13 cellular contexts compared by ENCODE assay signal in the genomic region with DNA sequence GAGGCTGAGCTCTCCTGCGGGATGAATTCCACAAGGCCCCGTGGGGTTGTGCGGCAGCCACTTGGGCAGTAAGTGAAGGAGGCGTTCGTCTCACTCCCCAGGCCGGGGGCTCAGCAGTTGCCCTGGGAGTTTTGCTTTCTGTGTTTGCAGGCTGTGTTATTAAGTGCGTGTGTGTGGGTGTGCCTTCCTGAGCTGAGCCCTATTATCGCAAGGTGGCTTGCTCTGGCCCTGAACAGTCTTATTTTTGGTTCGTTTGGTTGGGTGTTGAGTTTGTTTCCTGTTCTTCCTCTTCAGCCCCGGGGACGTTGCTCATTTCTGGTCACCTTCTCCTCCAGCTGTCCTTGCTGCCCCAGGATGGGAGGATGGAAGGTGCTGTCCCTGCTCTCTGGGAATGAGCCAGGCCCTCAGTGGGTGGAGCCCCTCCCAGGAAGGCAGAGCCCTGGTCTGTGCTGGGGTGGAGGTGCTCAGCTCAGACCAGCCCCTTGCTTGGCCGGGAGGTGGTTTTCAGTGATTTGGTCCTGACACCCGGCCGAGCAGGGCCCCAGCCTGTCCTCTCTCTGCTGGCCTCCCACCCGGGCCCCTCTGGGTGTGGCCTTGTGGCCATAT. TPM values are rescaled to one million over a fixed set of nuclear protein-coding genes. Genes with fewer than 3 reads are reported as not detected.
DNase-seq lines count a peak whose midpoint lies in the region; ATAC-seq and TF ChIP-seq lines count a peak whose summit lies in the region.
"Had no signal": no experiment of that assay in that cellular context is flagged by ENCODE, and none has a peak within 500 bp of the region (broad histone marks: within the 10 kb centered on the region; RNA-seq: fewer than 3 reads in every experiment).

No MANE protein-coding gene starts in this region.

- in situ Hi-C loops in GM13976 (cut with MboI; ENCODE audit: low sequenced_read_pairs, unreplicated experiment): no loop called here

- H3K4me3 Mint-ChIP-seq in activated CD8-positive, alpha-beta memory T cell treated with anti-CD3 and anti-CD28 coated beads, Interleukin-2, amount 10 ng/mL, durations not matched to agents 7 days and 5 days: no peak overlapping the region
- no peak overlapping the region for H3K4me3 Mint-ChIP-seq in activated naive CD4-positive, alpha-beta T cell treated with anti-CD3 and anti-CD28 coated beads, Interleukin-2, amount 10 ng/mL, durations not matched to agents 7 days and 5 days

- no peaks in the 10 kb centered on the region for H3K27me3 ChIP-seq in WERI-Rb-1 (ENCODE audit: insufficient read depth, low read depth, severe bottlenecking)
- H3K27me3 ChIP-seq: ascending aorta, uterus had no signal

- CTCF ChIA-PET in activated CD8-positive, alpha-beta memory T cell treated with anti-CD3 and anti-CD28 coated beads, Interleukin-2, amount 10 ng/mL, durations not matched to agents 7 days and 5 days (lab: Charles Lee): interaction anchor here (1.9 kb wide), 1 partner anchor 38 kb away, joined by 6 read pairs; no protein-coding TSS in a partner anchor
- CTCF ChIA-PET in activated naive CD4-positive, alpha-beta T cell treated with anti-CD3 and anti-CD28 coated beads, Interleukin-2, amount 10 ng/mL, durations not matched to agents 7 days and 5 days (lab: Charles Lee): no interaction called here

- intact Hi-C loops in left ventricle myocardium superior (cut with micrococcal nuclease): no loop called here

- H3K9me3 Mint-ChIP-seq in activated CD8-positive, alpha-beta memory T cell treated with anti-CD3 and anti-CD28 coated beads, Interleukin-2, amount 10 ng/mL, durations not matched to agents 7 days and 5 days (ENCODE audit: low read depth): no peaks in the 10 kb centered on the region
- H3K9me3 Mint-ChIP-seq in activated naive CD4-positive, alpha-beta T cell treated with anti-CD3 and anti-CD28 coated beads, Interleukin-2, amount 10 ng/mL, durations not matched to agents 7 days and 5 days: no peaks in the 10 kb centered on the region

- TF ChIP-seq CTCF in GM13976 (IDR thresholded peaks at IDR 0.05; ENCODE audit: borderline replicate concordance, control extremely low read depth, extremely low read depth, insufficient read depth, missing control alignments): no peak
- no peak for TF ChIP-seq CTCF in WERI-Rb-1 (IDR thresholded peaks at IDR 0.05; ENCODE audit: low read depth, low read length)

- peaks cover 2% of the 10 kb centered on the region for H3K4me1 Mint-ChIP-seq in activated CD8-positive, alpha-beta memory T cell treated with anti-CD3 and anti-CD28 coated beads, Interleukin-2, amount 10 ng/mL, durations not matched to agents 7 days and 5 days
- no peaks in the 10 kb centered on the region for H3K4me1 Mint-ChIP-seq in activated naive CD4-positive, alpha-beta T cell treated with anti-CD3 and anti-CD28 coated beads, Interleukin-2, amount 10 ng/mL, durations not matched to agents 7 days and 5 days

- H3K4me3 ChIP-seq in WERI-Rb-1 (ENCODE audit: low read depth, low read length) (no peak overlapping the region), skin epidermis (no peak overlapping the region)
- H3K4me3 ChIP-seq: ascending aorta, uterus had no signal

- H3K27ac ChIP-seq in WERI-Rb-1 (peak overlapping the region; percentile 91), skin epidermis (peak overlapping the region in 11 of 21 experiments; percentile 13 to 74 (median 54))
- H3K27ac ChIP-seq: ascending aorta, uterus had no signal

- no peak overlapping the region for H3K27ac Mint-ChIP-seq in activated CD8-positive, alpha-beta memory T cell treated with anti-CD3 and anti-CD28 coated beads, Interleukin-2, amount 10 ng/mL, durations not matched to agents 7 days and 5 days
- H3K27ac Mint-ChIP-seq in activated naive CD4-positive, alpha-beta T cell treated with anti-CD3 and anti-CD28 coated beads, Interleukin-2, amount 10 ng/mL, durations not matched to agents 7 days and 5 days: no peak overlapping the region

- H3K27me3 Mint-ChIP-seq in activated CD8-positive, alpha-beta memory T cell treated with anti-CD3 and anti-CD28 coated beads, Interleukin-2, amount 10 ng/mL, durations not matched to agents 7 days and 5 days: no peaks in the 10 kb centered on the region
- H3K27me3 Mint-ChIP-seq in activated naive CD4-positive, alpha-beta T cell treated with anti-CD3 and anti-CD28 coated beads, Interleukin-2, amount 10 ng/mL, durations not matched to agents 7 days and 5 days: peaks cover 7% of the 10 kb centered on the region

- H3K9me3 ChIP-seq in WERI-Rb-1 (ENCODE audit: severe bottlenecking): no peaks in the 10 kb centered on the region
- H3K9me3 ChIP-seq: ascending aorta, uterus had no signal

- DNase-seq in GM13976 (ENCODE audit: low spot score): peak; percentile 58
- no peak for DNase-seq in WERI-Rb-1
- no peak for DNase-seq in left ventricle myocardium superior
- no peak for DNase-seq in activated CD8-positive, alpha-beta memory T cell treated with anti-CD3 and anti-CD28 coated beads, Interleukin-2, amount 10 ng/mL, durations not matched to agents 7 days and 5 days
- no peak for DNase-seq in NCI-H2107 treated with DMSO at 0.1 percent for 48 hours (lab: John Stamatoyannopoulos, UW; ENCODE audit: unreplicated experiment)
- no peak for DNase-seq in activated naive CD4-positive, alpha-beta T cell treated with anti-CD3 and anti-CD28 coated beads, Interleukin-2, amount 10 ng/mL, durations not matched to agents 7 days and 5 days
- DNase-seq: activated CD4-positive, alpha-beta T cell treated with anti-CD3 and anti-CD28 coated beads, Interleukin-2, amount 50 U/mL, for 48 hours; DND-41; OCI-M1; uterus had no signal

- peak; percentile 59 for ATAC-seq in left ventricle myocardium superior
- ATAC-seq in activated CD8-positive, alpha-beta memory T cell treated with anti-CD3 and anti-CD28 coated beads, Interleukin-2, amount 10 ng/mL, durations not matched to agents 7 days and 5 days: no peak
- ATAC-seq in HG02870 (IDR thresholded peaks at IDR 0.05; ENCODE audit: unreplicated experiment): no peak

- peaks cover 84% of the 10 kb centered on the region for H3K36me3 ChIP-seq in WERI-Rb-1
- H3K36me3 ChIP-seq: uterus had no signal

- no peaks in the 10 kb centered on the region for H3K36me3 Mint-ChIP-seq in activated CD8-positive, alpha-beta memory T cell treated with anti-CD3 and anti-CD28 coated beads, Interleukin-2, amount 10 ng/mL, durations not matched to agents 7 days and 5 days
- H3K36me3 Mint-ChIP-seq in activated naive CD4-positive, alpha-beta T cell treated with anti-CD3 and anti-CD28 coated beads, Interleukin-2, amount 10 ng/mL, durations not matched to agents 7 days and 5 days: no peaks in the 10 kb centered on the region

RNA-seq across cellular contexts. Expression of a gene that starts 28.6 kb away (rescaled TPM):
- 32.7 TPM for total RNA-seq in left ventricle myocardium superior
- total RNA-seq in activated CD8-positive, alpha-beta memory T cell treated with anti-CD3 and anti-CD28 coated beads, Interleukin-2, amount 10 ng/mL, durations not matched to agents 7 days and 5 days: 1 to 10 TPM; 4.8 to 7.0 TPM
